Comparison of ENCODE assay signal across 8 cellular contexts in genomic region chr4:112523764-112524505, GRCh38. TPM values are rescaled to one million over a fixed set of nuclear protein-coding genes. Genes with fewer than 3 reads are reported as not detected.
A peak's percentile ranks its signal among the peaks of the same experiment; 100 is the strongest.
DNase-seq lines count a peak whose midpoint lies in the region; ATAC-seq and TF ChIP-seq lines count a peak whose summit lies in the region.

No MANE protein-coding gene starts in this region.

- no peak overlapping the region for H3K9ac ChIP-seq in colonic mucosa (ENCODE audit: low read depth in 2 of 2, low read length in 2 of 2)

- peak; percentile 74 for TF ChIP-seq CTCF in colonic mucosa (IDR thresholded peaks at IDR 0.05)

- H3K4me3 ChIP-seq in colonic mucosa (peak overlapping the region; percentile 27), mesodermal cell (ENCODE audit: extremely low read depth, insufficient read depth, low read length, poor library complexity, severe bottlenecking) (peak overlapping the region; percentile 34)

- 0% methylated on average over 22 to 31 of the region's 46 CpGs for WGBS in mesodermal cell (ENCODE audit: insufficient coverage in 2 of 2), 2 experiments

- H3K27me3 ChIP-seq in colonic mucosa = peaks cover 46% of the 10 kb centered on the region

- DNase-seq in NCI-H1436 treated with DMSO at 0.1 percent for 48 hours (lab: John Stamatoyannopoulos, UW) (peak; percentile 41), colonic mucosa (peak; percentile 73), inferior parietal cortex (ENCODE audit: extremely low spot score) (no peak)
- DNase-seq in activated CD4-positive, alpha-beta T cell treated with anti-CD3 and anti-CD28 coated beads for 1 hour = peak; percentile 58
- DNase-seq in stimulated activated CD8-positive, alpha-beta memory T cell treated with anti-CD3 and anti-CD28 coated beads, Interleukin-4, amount 100 ng/mL, for 4 hours (ENCODE audit: low read depth in 2 of 2, low spot score in 1 of 2) = peak; percentile 35 to 51

- ATAC-seq in GM18508 (IDR thresholded peaks at IDR 0.05; ENCODE audit: insufficient read depth, unreplicated experiment) (peak; percentile 71), HG02798 (IDR thresholded peaks at IDR 0.05; ENCODE audit: poor library complexity, unreplicated experiment) (peak; percentile 91)

- H3K9me3 ChIP-seq in colonic mucosa = no peaks in the 10 kb centered on the region
- no peaks in the 10 kb centered on the region for H3K9me3 ChIP-seq in mesodermal cell (ENCODE audit: control insufficient read depth, low read length)

- intact Hi-C loops in colonic mucosa (cut with DNase I) = loop anchor here (10.0 kb wide), 2 partner anchors 199 to 419 kb away; no protein-coding TSS in a partner anchor

- peaks cover 4% of the 10 kb centered on the region for H3K4me1 ChIP-seq in colonic mucosa
- no peaks in the 10 kb centered on the region for H3K4me1 ChIP-seq in mesodermal cell (ENCODE audit: control insufficient read depth, insufficient read depth, low read length, poor library complexity, severe bottlenecking)

- H3K27ac ChIP-seq in colonic mucosa = no peak overlapping the region
- no peak overlapping the region for H3K27ac ChIP-seq in mesodermal cell (ENCODE audit: low read depth, low read length, severe bottlenecking)

- H3K36me3 ChIP-seq in colonic mucosa (no peaks in the 10 kb centered on the region), mesodermal cell (ENCODE audit: control insufficient read depth, insufficient read depth, low read length) (no peaks in the 10 kb centered on the region)

RNA-seq across cellular contexts. Expression of gene NEUROG2, which starts 8.0 kb away (rescaled TPM):
- not detected for total RNA-seq in colonic mucosa
- polyA plus RNA-seq in mesodermal cell (2013, experiment 1 of 2) = 0.26 TPM
- polyA plus RNA-seq in mesodermal cell (2013, experiment 2 of 2) = 0.15 TPM
